ENCODE assay signal across 15 cellular contexts in the genomic region with DNA sequence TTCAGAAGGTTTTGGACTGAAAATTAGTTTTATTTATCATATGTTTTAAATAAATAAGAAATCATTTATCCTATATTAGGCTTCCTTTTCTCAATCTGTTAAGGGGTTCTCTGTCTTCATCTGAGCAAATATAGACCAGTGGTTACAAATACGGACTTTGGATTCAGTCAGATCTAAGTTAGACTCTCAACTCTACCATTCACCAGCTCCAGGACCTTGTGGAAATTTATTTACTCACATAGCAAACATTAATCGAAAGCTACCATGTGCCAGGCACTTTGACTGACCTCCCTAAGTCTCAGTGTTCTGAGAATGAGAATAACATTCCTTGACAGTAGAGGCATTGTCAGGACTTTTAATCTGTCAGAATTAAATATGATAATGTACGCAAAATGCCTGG. TPM values are rescaled to one million over a fixed set of nuclear protein-coding genes. Genes with fewer than 3 reads are reported as not detected.
A peak's percentile ranks its signal among the peaks of the same experiment; 100 is the strongest.
DNase-seq lines count a peak whose midpoint lies in the region; ATAC-seq lines count a peak whose summit lies in the region.
"Had no signal": no experiment of that assay in that cellular context is flagged by ENCODE, and none has a peak within 500 bp of the region (broad histone marks: within the 10 kb centered on the region; RNA-seq: fewer than 3 reads in every experiment).

No MANE protein-coding gene starts in this region.

- no peak overlapping the region for H3K27ac Mint-ChIP-seq in activated T-helper 1 cell treated with anti-CD3 and anti-CD28 coated beads, Interleukin-12 subunit alpha, Interleukin-12 subunit beta, Interleukin-2, Interleukin-4 antibody, amounts not matched to agents 30 ng/mL and 10 ng/mL and 1 ng/mL, durations not matched to agents 14 hours and 24 hours and 36 hours
- H3K27ac Mint-ChIP-seq: CD4-positive, alpha-beta memory T cell; H9 had no signal

- H3K4me3 Mint-ChIP-seq in activated T-helper 1 cell treated with anti-CD3 and anti-CD28 coated beads, Interleukin-12 subunit alpha, Interleukin-12 subunit beta, Interleukin-2, Interleukin-4 antibody, amounts not matched to agents 30 ng/mL and 10 ng/mL and 1 ng/mL, durations not matched to agents 14 hours and 24 hours and 36 hours = no peak overlapping the region
- H3K4me3 Mint-ChIP-seq: H9 had no signal

- H3K4me1 Mint-ChIP-seq in activated T-helper 1 cell treated with anti-CD3 and anti-CD28 coated beads, Interleukin-12 subunit alpha, Interleukin-12 subunit beta, Interleukin-2, Interleukin-4 antibody, amounts not matched to agents 30 ng/mL and 10 ng/mL and 1 ng/mL, durations not matched to agents 14 hours and 24 hours and 36 hours (ENCODE audit: low read depth) = no peaks in the 10 kb centered on the region
- H3K4me1 Mint-ChIP-seq: H9 had no signal

- intact Hi-C loops in activated T-helper 1 cell treated with anti-CD3 and anti-CD28 coated beads, Interleukin-12 subunit alpha, Interleukin-12 subunit beta, Interleukin-2, Interleukin-4 antibody, amounts not matched to agents 30 ng/mL and 10 ng/mL and 1 ng/mL, durations not matched to agents 14 hours and 24 hours and 36 hours (cut with micrococcal nuclease) = no loop called here

- no peaks in the 10 kb centered on the region for H3K36me3 Mint-ChIP-seq in activated T-helper 1 cell treated with anti-CD3 and anti-CD28 coated beads, Interleukin-12 subunit alpha, Interleukin-12 subunit beta, Interleukin-2, Interleukin-4 antibody, amounts not matched to agents 30 ng/mL and 10 ng/mL and 1 ng/mL, durations not matched to agents 14 hours and 24 hours and 36 hours (ENCODE audit: low read depth)
- H3K36me3 Mint-ChIP-seq: CD14-positive monocyte; CD4-positive, alpha-beta memory T cell had no signal

- no peaks in the 10 kb centered on the region for H3K9me3 Mint-ChIP-seq in activated T-helper 1 cell treated with anti-CD3 and anti-CD28 coated beads, Interleukin-12 subunit alpha, Interleukin-12 subunit beta, Interleukin-2, Interleukin-4 antibody, amounts not matched to agents 30 ng/mL and 10 ng/mL and 1 ng/mL, durations not matched to agents 14 hours and 24 hours and 36 hours
- H3K9me3 Mint-ChIP-seq: H9 had no signal

- DNase-seq in NCI-H69 (lab: John Stamatoyannopoulos, UW) = peak; percentile 21
- no peak for DNase-seq in left lobe of liver (ENCODE audit: low spot score)
- peak; percentile 51 for DNase-seq in mucosa of gallbladder (ENCODE audit: low spot score)
- DNase-seq in activated T-helper 1 cell treated with anti-CD3 and anti-CD28 coated beads, Interleukin-12 subunit alpha, Interleukin-12 subunit beta, Interleukin-2, Interleukin-4 antibody, amounts not matched to agents 30 ng/mL and 10 ng/mL and 1 ng/mL, durations not matched to agents 14 hours and 24 hours and 36 hours (ENCODE audit: low spot score) = no peak
- no peak for DNase-seq in DMS79 treated with DMSO at 0.1 percent for 48 hours (lab: John Stamatoyannopoulos, UW)
- DNase-seq in amygdala (lab: John Stamatoyannopoulos, UW) = no peak
- DNase-seq: ACHN; BE2C; CD4-positive, alpha-beta memory T cell; DND-41; EL; H9 had no signal

- ATAC-seq in left lobe of liver = peak; percentile 90
- ATAC-seq: GM12878 had no signal

- no peaks in the 10 kb centered on the region for H3K27me3 Mint-ChIP-seq in activated T-helper 1 cell treated with anti-CD3 and anti-CD28 coated beads, Interleukin-12 subunit alpha, Interleukin-12 subunit beta, Interleukin-2, Interleukin-4 antibody, amounts not matched to agents 30 ng/mL and 10 ng/mL and 1 ng/mL, durations not matched to agents 14 hours and 24 hours and 36 hours (ENCODE audit: insufficient read depth)

RNA-seq across cellular contexts. Expression of a gene that starts 22.3 kb away (rescaled TPM):
- not detected for total RNA-seq in left lobe of liver
- total RNA-seq in mucosa of gallbladder = 0.60 TPM
- total RNA-seq in activated T-helper 1 cell treated with anti-CD3 and anti-CD28 coated beads, Interleukin-12 subunit alpha, Interleukin-12 subunit beta, Interleukin-2, Interleukin-4 antibody, amounts not matched to agents 30 ng/mL and 10 ng/mL and 1 ng/mL, durations not matched to agents 14 hours and 24 hours and 36 hours = not detected in 2 replicates
- total RNA-seq: CD4-positive, alpha-beta memory T cell; G401 had no signal

Comparison
In these comparisons a context has a peak if more than half of its experiments do, and no peak if none do; other contexts are left out.
1. DNase-seq: peak in NCI-H69 (single experiment) and mucosa of gallbladder (single experiment); none in left lobe of liver (single experiment), activated T-helper 1 cell treated with anti-CD3 and anti-CD28 coated beads, Interleukin-12 subunit alpha, Interleukin-12 subunit beta, Interleukin-2, Interleukin-4 antibody, amounts not matched to agents 30 ng/mL and 10 ng/mL and 1 ng/mL, durations not matched to agents 14 hours and 24 hours and 36 hours (single experiment), DMS79 treated with DMSO at 0.1 percent for 48 hours (single experiment) and amygdala (0 of 56).